ENCODE assay signal across 21 cellular contexts in the genomic region with DNA sequence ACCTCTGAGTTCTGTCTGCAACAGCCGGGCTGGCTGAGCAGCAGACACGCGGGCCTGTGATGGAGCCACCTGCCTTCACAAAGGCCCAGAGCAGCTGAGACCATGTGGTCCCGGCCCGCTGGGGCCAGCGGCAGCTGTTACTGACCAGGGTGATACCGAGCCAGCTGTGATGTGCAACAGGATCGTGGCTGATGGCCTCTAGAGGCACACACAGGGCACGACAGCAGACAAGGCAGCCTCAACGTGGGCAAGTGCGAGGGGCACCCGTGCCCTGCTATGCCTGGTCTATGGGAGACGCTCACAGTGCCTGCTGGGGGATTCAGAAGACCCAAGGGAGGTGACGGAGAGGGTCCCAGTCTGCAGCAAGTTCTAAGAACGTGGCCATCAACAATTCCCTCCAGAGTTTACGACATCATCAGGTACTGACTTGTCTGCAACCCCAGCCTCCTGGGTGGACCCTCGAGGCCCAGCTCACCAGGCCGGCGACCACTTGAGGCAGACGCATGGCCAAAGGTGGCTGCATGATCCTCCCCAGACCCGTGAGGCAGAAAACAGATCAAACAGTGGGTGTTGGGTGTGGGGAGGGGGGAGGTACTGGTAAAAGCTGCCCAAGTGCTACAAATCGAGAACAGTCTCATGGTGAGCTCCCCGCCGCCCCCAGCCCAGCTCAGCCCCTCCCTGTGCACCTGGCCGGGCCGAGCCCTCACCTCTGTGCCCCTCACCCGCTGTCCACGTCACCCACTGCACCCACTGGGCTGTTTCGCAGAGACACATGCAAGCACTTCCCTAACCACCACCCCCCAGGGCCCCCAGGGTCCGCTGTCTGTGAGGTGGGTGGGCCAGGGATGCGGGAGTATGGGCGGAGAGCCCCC. TPM values are rescaled to one million over a fixed set of nuclear protein-coding genes. Genes with fewer than 3 reads are reported as not detected.
A peak's percentile ranks its signal among the peaks of the same experiment; 100 is the strongest.
DNase-seq lines count a peak whose midpoint lies in the region; ATAC-seq, FAIRE-seq and TF ChIP-seq lines count a peak whose summit lies in the region.
"Had no signal": no experiment of that assay in that cellular context is flagged by ENCODE, and none has a peak within 500 bp of the region (broad histone marks: within the 10 kb centered on the region; RNA-seq: fewer than 3 reads in every experiment).

No MANE protein-coding gene starts in this region.

- H3K79me2 ChIP-seq in HepG2 (ENCODE audit: insufficient read depth, low read length) (peaks cover 11% of the 10 kb centered on the region), H1 (ENCODE audit: control insufficient read depth in 1 of 2, insufficient read depth in 2 of 2, low read length in 2 of 2) (peaks cover 0 to 24% of the 10 kb centered on the region in 2 experiments; a peak in 2 of 4 replicates)

- no peak overlapping the region for H2BK20ac ChIP-seq in H1 (ENCODE audit: low read length)

- BruUV-seq in HepG2 (replicated peaks; lab: Mats Ljungman, UMichigan) = no TSS peak

- no peak for FAIRE-seq in HepG2 (lab: Jason Lieb, UNC)
- FAIRE-seq in H1 (lab: Jason Lieb, UNC) = no peak
- FAIRE-seq: G401.6 had no signal

- H3K27ac ChIP-seq in right lobe of liver = no peak overlapping the region
- H3K27ac ChIP-seq in HepG2 (ENCODE audit: extremely low read length, insufficient read depth, low read length) = no peak overlapping the region
- no peak overlapping the region for H3K27ac ChIP-seq in H1 (ENCODE audit: low read depth, low read length)
- no peak overlapping the region for H3K27ac ChIP-seq in neuronal stem cell (replicated peaks; ENCODE audit: low read length)
- H3K27ac ChIP-seq: body of pancreas, gastrocnemius medialis, neutrophil had no signal

- H2AFZ ChIP-seq in HepG2 (ENCODE audit: low read length) (no peak overlapping the region), H1 (ENCODE audit: low read length) (no peak overlapping the region), neuronal stem cell (ENCODE audit: low read length) (no peak overlapping the region)

- peaks cover 2% of the 10 kb centered on the region; the same call in 1 of the 2 replicates for H3K23me2 ChIP-seq in H1 (ENCODE audit: low read depth, low read length)

- H2BK15ac ChIP-seq in H1 (ENCODE audit: low read length) (no peak overlapping the region), neuronal stem cell (ENCODE audit: low read length) (no peak overlapping the region)

- H4K8ac ChIP-seq in H1 (ENCODE audit: extremely low read depth, insufficient read depth, low read length) (no peak overlapping the region), neuronal stem cell (ENCODE audit: low read depth, low read length) (no peak overlapping the region)

- H4K5ac ChIP-seq in H1 (ENCODE audit: insufficient read length, low read depth, low read length) = no peak overlapping the region

- H3K4ac ChIP-seq in H1 (replicated peaks; ENCODE audit: insufficient read length, low read depth, low read length) (no peak overlapping the region), neuronal stem cell (ENCODE audit: low read length) (no peak overlapping the region)

- no peak overlapping the region for H3K56ac ChIP-seq in H1 (replicated peaks; ENCODE audit: insufficient read length, low read depth, low read length)

- POLR2A ChIA-PET in HepG2 (lab: Yijun Ruan, JAX) (no interaction called here), H1 (lab: Charles Lee; ENCODE audit: partially characterized antibody) (interaction anchor here (1.0 to 1.4 kb wide), 4 partner anchors 11 to 57 kb away, joined by 3 to 7 read pairs (median 4); no protein-coding TSS in a partner anchor)

- no peak for TF ChIP-seq POLR2A in right lobe of liver (IDR thresholded peaks at IDR 0.05)
- TF ChIP-seq POLR2A in HepG2 (IDR thresholded peaks at IDR 0.05; ENCODE audit: insufficient read depth in 1 of 2, low read depth in 2 of 2, low read length in 2 of 2) = no peak
- no peak for TF ChIP-seq POLR2A in H1 (IDR thresholded peaks at IDR 0.05; ENCODE audit: control extremely low read depth in 1 of 2, low read depth in 2 of 2, low read length in 2 of 2)

- TF ChIP-seq CTCF in right lobe of liver (IDR thresholded peaks at IDR 0.05) (no peak), HepG2 (CRISPR knock-in tag; IDR thresholded peaks at IDR 0.05) (no peak), H1 (IDR thresholded peaks at IDR 0.05; ENCODE audit: control extremely low read depth in 1 of 3, insufficient read depth in 1 of 3, low read depth in 1 of 3, low read length in 3 of 3) (no peak)

- H4K20me1 ChIP-seq in HepG2 (ENCODE audit: insufficient read depth, low read length) (no peaks in the 10 kb centered on the region), H1 (replicated peaks in 1 of 2; ENCODE audit: control insufficient read depth in 1 of 2, insufficient read depth in 2 of 2, low read length in 2 of 2) (peaks cover 24 to 39% of the 10 kb centered on the region in 2 experiments)

- no peaks in the 10 kb centered on the region for H3K27me3 ChIP-seq in right lobe of liver
- no peaks in the 10 kb centered on the region for H3K27me3 ChIP-seq in HepG2 (ENCODE audit: control insufficient read depth in 1 of 2, insufficient read depth in 2 of 2, low read length in 2 of 2)
- no peaks in the 10 kb centered on the region for H3K27me3 ChIP-seq in H1 (replicated peaks in 1 of 4; ENCODE audit: control insufficient read depth in 3 of 4, extremely low read depth in 1 of 4, insufficient read depth in 3 of 4, low read length in 3 of 4)
- H3K27me3 ChIP-seq in neuronal stem cell (ENCODE audit: control insufficient read depth in 3 of 3, insufficient read depth in 3 of 3, low read depth in 1 of 3, low read length in 3 of 3) = no peaks in the 10 kb centered on the region
- H3K27me3 ChIP-seq: body of pancreas, gastrocnemius medialis, MG63, neutrophil had no signal

- TF ChIP-seq EP300 in HepG2 (IDR thresholded peaks at IDR 0.05; ENCODE audit: low read depth in 2 of 2, low read length in 2 of 2) (no peak), HepG2 (CRISPR knock-in tag; IDR thresholded peaks at IDR 0.05; ENCODE audit: borderline replicate concordance) (no peak), H1 (IDR thresholded peaks at IDR 0.05; ENCODE audit: borderline replicate concordance in 1 of 2, low read depth in 2 of 2, low read length in 2 of 2) (no peak)

- 80% methylated on average over 1 of the region's 32 CpGs for WGBS in right lobe of liver (ENCODE audit: insufficient coverage, low coverage, low lambda C conversion rate, missing lambda C conversion rate)
- WGBS in HepG2 (ENCODE audit: low lambda C conversion rate) = 96% methylated on average over 19 of the region's 32 CpGs
- WGBS in H1 (ENCODE audit: extremely low coverage in 1 of 2, insufficient coverage in 1 of 2, insufficient read length in 1 of 2, insufficient replicate concordance in 2 of 2, low coverage in 1 of 2, low lambda C conversion rate in 2 of 2, missing lambda C conversion rate in 1 of 2), 2 experiments = 89% methylated on average over 31 of the region's 32 CpGs; no CpG with 5 or more reads in 1 of the 2 experiments
- no CpG with 5 or more reads among the region's 32 CpGs for WGBS in neuronal stem cell (ENCODE audit: extremely low coverage in 2 of 2, insufficient read length in 2 of 2, insufficient replicate concordance in 1 of 2), 2 donors

- H3K18ac ChIP-seq in H1 (ENCODE audit: extremely low read depth, low read length) (no peak overlapping the region), neuronal stem cell (ENCODE audit: low read length) (no peak overlapping the region)

- H3K4me3 ChIP-seq in right lobe of liver (no peak overlapping the region), HepG2 (replicated peaks in 1 of 3; ENCODE audit: insufficient read depth in 1 of 3, low read depth in 2 of 3, low read length in 3 of 3) (no peak overlapping the region), H1 (ENCODE audit: extremely low read depth in 1 of 4, insufficient read depth in 2 of 4, low read depth in 3 of 4, low read length in 4 of 4) (no peak overlapping the region), neuronal stem cell (ENCODE audit: low read length in 2 of 2) (no peak overlapping the region)
- H3K4me3 ChIP-seq: body of pancreas, gastrocnemius medialis, MG63 had no signal

- CTCF ChIA-PET in HepG2 (lab: Yijun Ruan, JAX; ENCODE audit: low intra/inter-chr PET ratio, low total read pairs) = no interaction called here
- CTCF ChIA-PET in H1 (lab: Charles Lee; ENCODE audit: partially characterized antibody) = interaction anchor here (0.8 to 1.9 kb wide), 4 partner anchors 9 to 144 kb away, joined by 3 to 9 read pairs (median 3); no protein-coding TSS in a partner anchor

- no peaks in the 10 kb centered on the region for H3K9me3 ChIP-seq in right lobe of liver
- H3K9me3 ChIP-seq in HepG2 (ENCODE audit: low read length) = no peaks in the 10 kb centered on the region
- H3K9me3 ChIP-seq in H1 (ENCODE audit: insufficient read depth in 2 of 2, low read depth in 1 of 2, low read length in 1 of 2) = no peaks in the 10 kb centered on the region
- H3K9me3 ChIP-seq in neuronal stem cell (replicated peaks in 1 of 2; ENCODE audit: control insufficient read depth in 2 of 2, insufficient read depth in 1 of 2, low read depth in 1 of 2, low read length in 2 of 2) = no peaks in the 10 kb centered on the region
- H3K9me3 ChIP-seq: body of pancreas, Caco-2, gastrocnemius medialis, MG63, neutrophil had no signal

- H2AK5ac ChIP-seq in H1 (ENCODE audit: low read depth, low read length) (0 out of 2 replicates have a peak overlapping the region, but pooled peaks have one; percentile 28), neuronal stem cell (ENCODE audit: low read depth, low read length) (no peak overlapping the region)

- H4K91ac ChIP-seq in H1 (replicated peaks; ENCODE audit: insufficient read length, low read length) (no peak overlapping the region), neuronal stem cell (ENCODE audit: low read depth, low read length, poor library complexity) (no peak overlapping the region)

- H3K79me1 ChIP-seq in H1 (ENCODE audit: low read depth, low read length) (peaks cover 19% of the 10 kb centered on the region), neuronal stem cell (ENCODE audit: low read depth, low read length) (peaks cover 17% of the 10 kb centered on the region)

- no peak overlapping the region for H3K14ac ChIP-seq in H1 (ENCODE audit: insufficient read length)
- H3K14ac ChIP-seq in neuronal stem cell (ENCODE audit: low read length) = no peak overlapping the region

- intact Hi-C loops in right lobe of liver (cut with DNase I) = no loop called here
- intact Hi-C loops in HepG2 (cut with micrococcal nuclease; ENCODE audit: unreplicated experiment) = no loop called here

- no peak overlapping the region for H3K23ac ChIP-seq in H1 (ENCODE audit: insufficient read length)
- peak overlapping the region; percentile 22 for H3K23ac ChIP-seq in neuronal stem cell (ENCODE audit: low read depth, low read length, poor library complexity)

- in situ Hi-C loops in HepG2 (cut with HindIII; ENCODE audit: extremely low pct_ligation_motif_present, low pct_unique_long_range_greater_than_20kb) = no loop called here

- ATAC-seq in right lobe of liver = no peak
- no peak; the same call in 2 of the 3 replicates for ATAC-seq in HepG2
- no peak for ATAC-seq in HG03280 (IDR thresholded peaks at IDR 0.05; ENCODE audit: unreplicated experiment)
- ATAC-seq in GM18858 (IDR thresholded peaks at IDR 0.05; ENCODE audit: unreplicated experiment) = no peak
- ATAC-seq: activated naive CD4-positive, alpha-beta T cell treated with anti-CD3 and anti-CD28 coated beads, Interleukin-2, amount 50 U/mL, for 72 hours; body of pancreas; gastrocnemius medialis; sciatic nerve had no signal

- H3K4me2 ChIP-seq in HepG2 (ENCODE audit: low read depth, low read length) (no peak overlapping the region), H1 (ENCODE audit: insufficient read depth in 1 of 2, low read depth in 2 of 2, low read length in 2 of 2) (no peak overlapping the region), neuronal stem cell (ENCODE audit: insufficient read depth, low read length, poor library complexity, severe bottlenecking) (no peak overlapping the region)

- TF ChIP-seq RAD21 in HepG2 (CRISPR knock-in tag; IDR thresholded peaks at IDR 0.05) = no peak
- no peak for TF ChIP-seq RAD21 in H1 (IDR thresholded peaks at IDR 0.05 in 1 of 2, conservative IDR thresholded peaks at IDR 0.05 in 1 of 2; ENCODE audit: low read depth in 2 of 2, low read length in 2 of 2)

- no peak overlapping the region for H2BK5ac ChIP-seq in H1 (ENCODE audit: low read depth, low read length)
- H2BK5ac ChIP-seq in neuronal stem cell (ENCODE audit: low read length) = no peak overlapping the region

- H2BK120ac ChIP-seq in H1 (replicated peaks; ENCODE audit: low read depth, low read length) (no peak overlapping the region), neuronal stem cell (ENCODE audit: low read depth, low read length) (no peak overlapping the region)

- no peak overlapping the region for H3K9ac ChIP-seq in HepG2 (ENCODE audit: insufficient read depth, low read depth, low read length)
- H3K9ac ChIP-seq in H1 (replicated peaks in 1 of 4; ENCODE audit: extremely low read depth in 1 of 4, low read depth in 3 of 4, low read length in 3 of 4) = no peak overlapping the region
- H3K9ac ChIP-seq in neuronal stem cell (ENCODE audit: low read depth, low read length, poor library complexity) = no peak overlapping the region

- H3K4me1 ChIP-seq in right lobe of liver = peaks cover 0 to 3% (median 1%) of the 10 kb centered on the region in 4 donors
- peaks cover 4% of the 10 kb centered on the region for H3K4me1 ChIP-seq in HepG2 (ENCODE audit: insufficient read depth, low read length)
- H3K4me1 ChIP-seq in H1 (replicated peaks in 1 of 4; ENCODE audit: control insufficient read depth in 3 of 4, insufficient read depth in 4 of 4, low read length in 3 of 4) = peaks cover 0 to 3% (median under 1%) of the 10 kb centered on the region in 4 experiments; a peak in 3 of 7 replicates
- H3K4me1 ChIP-seq in neuronal stem cell (ENCODE audit: control insufficient read depth in 2 of 2, insufficient read depth in 1 of 2, low read depth in 1 of 2, low read length in 2 of 2) = peaks cover 3 to 4% of the 10 kb centered on the region in 2 donors
- H3K4me1 ChIP-seq: Caco-2 had no signal

- H2BK12ac ChIP-seq in H1 (ENCODE audit: low read depth, low read length) = no peak overlapping the region
- no peak overlapping the region for H2BK12ac ChIP-seq in neuronal stem cell (ENCODE audit: low read length)

- DNase-seq in right lobe of liver = peak; percentile 14 to 46 (median 35)
- DNase-seq in HepG2 (ENCODE audit: low spot score) = no peak
- DNase-seq in H1 (ENCODE audit: low read depth in 1 of 2, low spot score in 2 of 2) = no peak
- DNase-seq in neuronal stem cell (ENCODE audit: low spot score) = no peak
- peak; percentile 41 for DNase-seq in ureter (ENCODE audit: low spot score)
- DNase-seq in NCI-H2081 treated with DMSO at 0.1 percent for 48 hours (lab: John Stamatoyannopoulos, UW) = no peak
- DNase-seq: activated CD4-positive, CD25-positive, alpha-beta regulatory T cell; Caco-2; erythroblast; gastrocnemius medialis; MG63; NCI-H1694 treated with DMSO at 0.1 percent for 48 hours; NCI-H345; SHP77 had no signal

- H3K36me3 ChIP-seq in right lobe of liver (peaks cover 0 to 71% (median 30%) of the 10 kb centered on the region in 4 donors), HepG2 (replicated peaks in 1 of 2; ENCODE audit: control insufficient read depth in 1 of 2, insufficient read depth in 2 of 2, low read length in 2 of 2) (peaks cover 34 to 78% of the 10 kb centered on the region in 2 experiments; a peak in 4 of 5 replicates), H1 (ENCODE audit: control insufficient read depth in 2 of 4, insufficient read depth in 4 of 4, low read length in 3 of 4) (peaks cover 15 to 76% (median 65%) of the 10 kb centered on the region in 4 experiments), neuronal stem cell (replicated peaks in 1 of 2; ENCODE audit: control insufficient read depth in 2 of 2, insufficient read depth in 2 of 2, low read length in 2 of 2) (peaks cover 72 to 91% of the 10 kb centered on the region in 2 donors)

RNA-seq across cellular contexts. Expression of a gene that starts 6.0 kb away (rescaled TPM):
- 10 to 100 TPM; 10.5 to 22.0 (median 13.7) TPM for total RNA-seq in right lobe of liver
- 9.8 and 24.0 TPM in 2 replicates for total RNA-seq in HepG2 (2016; rRNA removed; fragmentation: Illumina TruSeq; extraction: Trizol)
- total RNA-seq in HepG2 (2016; cell fraction: cytosol; rRNA removed; fragmentation: Illumina TruSeq; extraction: Trizol; ENCODE audit: low read depth) = 2.9 and 4.1 TPM in 2 replicates
- total RNA-seq in HepG2 (2016; cell fraction: insoluble cytoplasmic fraction; rRNA removed; fragmentation: Illumina TruSeq; extraction: Trizol) = 8.5 and 20.1 TPM in 2 replicates
- 7.7 and 7.9 TPM in 2 replicates for total RNA-seq in HepG2 (2016; cell fraction: membrane; rRNA removed; fragmentation: Illumina TruSeq; extraction: Trizol)
- 29.0 and 30.4 TPM in 2 replicates for total RNA-seq in HepG2 (2016; cell fraction: nucleus; rRNA removed; fragmentation: Illumina TruSeq; extraction: Trizol)
- 21.7 and 22.8 TPM in 2 replicates for polyA plus RNA-seq in HepG2 (2011; rRNA removed)
- 14.9 and 16.0 TPM in 2 replicates for polyA plus RNA-seq in HepG2 (2011; cell fraction: cytosol; rRNA removed)
- polyA plus RNA-seq in HepG2 (2011; cell fraction: nucleus; rRNA removed) = 67.0 and 84.3 TPM in 2 replicates
- 25.3 and 34.5 TPM in 2 replicates for polyA plus RNA-seq in HepG2 (2012)
- 3.3 and 3.7 TPM in 2 replicates for polyA plus RNA-seq in HepG2 (2016; cell fraction: cytosol; fragmentation: Illumina TruSeq; extraction: Trizol; ENCODE audit: low read depth)
- polyA plus RNA-seq in HepG2 (2016; cell fraction: insoluble cytoplasmic fraction; fragmentation: Illumina TruSeq; extraction: Trizol; ENCODE audit: low read depth) = 7.8 and 10.0 TPM in 2 replicates
- 6.3 and 6.9 TPM in 2 replicates for polyA plus RNA-seq in HepG2 (2016; cell fraction: membrane; fragmentation: Illumina TruSeq; extraction: Trizol; ENCODE audit: low read depth)
- 66.5 TPM in 2 replicates for polyA plus RNA-seq in HepG2 (2016; cell fraction: nucleus; fragmentation: Illumina TruSeq; extraction: Trizol; ENCODE audit: insufficient read depth, low read depth)
- polyA minus RNA-seq in HepG2 (2011; rRNA and poly(A)+ RNA removed; ENCODE audit: low replicate concordance) = 10.4 and 14.1 TPM in 2 replicates
- 8.6 and 9.1 TPM in 2 replicates for polyA minus RNA-seq in HepG2 (2011; cell fraction: cytosol; rRNA and poly(A)+ RNA removed)
- polyA minus RNA-seq in HepG2 (2011; cell fraction: nucleus; rRNA and poly(A)+ RNA removed) = 22.9 and 23.1 TPM in 2 replicates
- 32.1 and 34.6 TPM in 2 replicates for total RNA-seq in H1 (2021; fragmentation: NEBNext Ultra II Directional; extraction: Animal tissue kit (Norgen Biotek cat#: 25700))
- 13.7 and 21.0 TPM in 2 replicates for polyA plus RNA-seq in H1 (2011; rRNA removed)
- 20.3 TPM for polyA plus RNA-seq in H1 (2011; cell fraction: cytosol; rRNA removed)
- 88.5 TPM for polyA plus RNA-seq in H1 (2011; cell fraction: nucleus; rRNA removed)
- polyA plus RNA-seq in H1 (2012, experiment 1 of 2) = 24.1 to 33.7 TPM (median 29.4 TPM) in 4 replicates
- 15.8 TPM for polyA plus RNA-seq in H1 (2012, experiment 2 of 2)
- 33.3 TPM for polyA plus RNA-seq in H1 (2013, experiment 1 of 2)
- 33.7 TPM for polyA plus RNA-seq in H1 (2013, experiment 2 of 2)
- 11.2 and 13.2 TPM in 2 replicates for polyA minus RNA-seq in H1 (2011; rRNA and poly(A)+ RNA removed)
- 13.0 TPM for polyA minus RNA-seq in H1 (2011; cell fraction: cytosol; rRNA and poly(A)+ RNA removed)
- 28.5 TPM for polyA minus RNA-seq in H1 (2011; cell fraction: nucleus; rRNA and poly(A)+ RNA removed)
- 33.3 TPM for polyA plus RNA-seq in neuronal stem cell (2013, experiment 1 of 2)
- 32.4 TPM for polyA plus RNA-seq in neuronal stem cell (2013, experiment 2 of 2)
- 42.6 TPM for total RNA-seq in ureter

Comparison
In these comparisons a context has a peak if more than half of its experiments do, and no peak if none do; other contexts are left out.
1. DNase-seq: peak in right lobe of liver (3 of 3) and ureter (single experiment); none in HepG2 (single experiment), H1 (0 of 2), neuronal stem cell (single experiment) and NCI-H2081 treated with DMSO at 0.1 percent for 48 hours (single experiment).